ENCODE assay signal across 9 cellular contexts in the genomic region with DNA sequence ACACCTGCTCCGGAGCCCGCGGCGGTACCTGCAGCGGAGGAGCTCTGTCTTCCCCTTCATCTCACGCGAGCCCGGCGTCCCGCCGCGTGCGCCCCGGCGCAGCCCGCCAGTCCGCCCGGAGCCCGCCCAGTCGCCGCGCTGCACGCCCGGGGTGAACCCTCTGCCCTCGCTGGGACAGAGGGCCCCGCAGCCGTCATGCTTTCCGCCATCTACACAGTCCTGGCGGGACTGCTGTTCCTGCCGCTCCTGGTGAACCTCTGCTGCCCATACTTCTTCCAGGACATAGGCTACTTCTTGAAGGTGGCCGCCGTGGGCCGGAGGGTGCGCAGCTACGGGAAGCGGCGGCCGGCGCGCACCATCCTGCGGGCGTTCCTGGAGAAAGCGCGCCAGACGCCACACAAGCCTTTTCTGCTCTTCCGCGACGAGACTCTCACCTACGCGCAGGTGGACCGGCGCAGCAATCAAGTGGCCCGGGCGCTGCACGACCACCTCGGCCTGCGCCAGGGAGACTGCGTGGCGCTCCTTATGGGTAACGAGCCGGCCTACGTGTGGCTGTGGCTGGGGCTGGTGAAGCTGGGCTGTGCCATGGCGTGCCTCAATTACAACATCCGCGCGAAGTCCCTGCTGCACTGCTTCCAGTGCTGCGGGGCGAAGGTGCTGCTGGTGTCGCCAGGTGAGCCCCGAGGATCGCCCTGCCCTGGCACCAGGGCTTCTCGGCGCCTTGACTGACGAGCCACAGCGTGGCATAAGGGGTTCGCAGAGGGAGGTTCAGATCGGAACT. TPM values are rescaled to one million over a fixed set of nuclear protein-coding genes. Genes with fewer than 3 reads are reported as not detected.
DNase-seq lines count a peak whose midpoint lies in the region; ATAC-seq, FAIRE-seq and TF ChIP-seq lines count a peak whose summit lies in the region.
"Had no signal": no experiment of that assay in that cellular context is flagged by ENCODE, and none has a peak within 500 bp of the region (broad histone marks: within the 10 kb centered on the region; RNA-seq: fewer than 3 reads in every experiment).

No MANE protein-coding gene starts in this region.

- TF ChIP-seq CTCF in CD14-positive monocyte (IDR thresholded peaks at IDR 0.05): peak; percentile 11
- TF ChIP-seq CTCF in choroid plexus epithelial cell (conservative IDR thresholded peaks at IDR 0.05; ENCODE audit: low read depth, low read length): no peak
- no peak for TF ChIP-seq CTCF in right lobe of liver (IDR thresholded peaks at IDR 0.05)

- H3K9me3 Mint-ChIP-seq in CD14-positive monocyte: peaks cover 0 to 3% (median 1%) of the 10 kb centered on the region in 7 donors
- H3K9me3 Mint-ChIP-seq in T-helper 2 cell treated with Interferon-gamma antibody and Interleukin-4, amounts not matched to agents 5 μg/mL and 100 μg/mL, for 36 hours: no peaks in the 10 kb centered on the region

- H3K4me1 ChIP-seq in right lobe of liver: peaks cover 0 to 26% (median 11%) of the 10 kb centered on the region in 4 donors

- H3K36me3 ChIP-seq in right lobe of liver: no peaks in the 10 kb centered on the region

- H3K4me3 ChIP-seq in choroid plexus epithelial cell (ENCODE audit: low read depth, low read length) (peak overlapping the region; percentile 51), right lobe of liver (peak overlapping the region; percentile 70 to 84 (median 77))

- H3K27ac ChIP-seq in right lobe of liver: peak overlapping the region; percentile 81 to 93 (median 91)

- peak; percentile 64 for TF ChIP-seq POLR2A in right lobe of liver (IDR thresholded peaks at IDR 0.05)

- H3K27ac Mint-ChIP-seq in CD14-positive monocyte: peak overlapping the region in 2 of 7 donors; percentile 26 to 36
- H3K27ac Mint-ChIP-seq in T-helper 2 cell treated with Interferon-gamma antibody and Interleukin-4, amounts not matched to agents 5 μg/mL and 100 μg/mL, for 36 hours: peak overlapping the region; percentile 89

- no peak for DNase-seq in CD14-positive monocyte (ENCODE audit: low spot score)
- peak; percentile 30 for DNase-seq in HTR-8/SVneo (ENCODE audit: insufficient read length, low spot score)
- DNase-seq in T-helper 2 cell treated with Interferon-gamma antibody and Interleukin-4, amounts not matched to agents 5 μg/mL and 100 μg/mL, for 36 hours (ENCODE audit: low spot score): peak; percentile 52
- DNase-seq in choroid plexus epithelial cell (ENCODE audit: low read depth): peak; percentile 17
- peak in 2 of 3 donors; percentile 43 to 62 for DNase-seq in right lobe of liver
- peak; percentile 15 for DNase-seq in stimulated activated CD8-positive, alpha-beta memory T cell treated with anti-CD3 and anti-CD28 coated beads, Interleukin-4, amount 100 ng/mL, for 24 hours (ENCODE audit: low read depth)

- H3K4me1 Mint-ChIP-seq in CD14-positive monocyte: peaks cover 20% of the 10 kb centered on the region
- peaks cover 43% of the 10 kb centered on the region for H3K4me1 Mint-ChIP-seq in T-helper 2 cell treated with Interferon-gamma antibody and Interleukin-4, amounts not matched to agents 5 μg/mL and 100 μg/mL, for 36 hours (ENCODE audit: low read depth)

- peaks cover 21 to 32% (median 29%) of the 10 kb centered on the region in 3 donors for H3K27me3 Mint-ChIP-seq in CD14-positive monocyte (ENCODE audit: low read depth in 3 of 3)
- no peaks in the 10 kb centered on the region for H3K27me3 Mint-ChIP-seq in T-helper 2 cell treated with Interferon-gamma antibody and Interleukin-4, amounts not matched to agents 5 μg/mL and 100 μg/mL, for 36 hours (ENCODE audit: low read depth)

- ATAC-seq in GM19397 (IDR thresholded peaks at IDR 0.05; ENCODE audit: unreplicated experiment) (peak; percentile 51), right lobe of liver (peak; percentile 18 to 41 (median 19)), GM19467 (IDR thresholded peaks at IDR 0.05; ENCODE audit: unreplicated experiment) (no peak)

- 0% methylated on average over 5 of the region's 77 CpGs for WGBS in right lobe of liver (ENCODE audit: insufficient coverage, low coverage, low lambda C conversion rate, missing lambda C conversion rate)

- no peaks in the 10 kb centered on the region for H3K9me3 ChIP-seq in right lobe of liver

- H3K27me3 ChIP-seq in right lobe of liver: no peaks in the 10 kb centered on the region

- no peak for FAIRE-seq in HTR-8/SVneo (lab: Jason Lieb, UNC)

- H3K36me3 Mint-ChIP-seq in CD14-positive monocyte: no peaks in the 10 kb centered on the region
- peaks cover 14% of the 10 kb centered on the region for H3K36me3 Mint-ChIP-seq in T-helper 2 cell treated with Interferon-gamma antibody and Interleukin-4, amounts not matched to agents 5 μg/mL and 100 μg/mL, for 36 hours (ENCODE audit: low read depth)

- H3K4me3 Mint-ChIP-seq in CD14-positive monocyte: peak overlapping the region; percentile 91 to 97
- peak overlapping the region; percentile 96 for H3K4me3 Mint-ChIP-seq in T-helper 2 cell treated with Interferon-gamma antibody and Interleukin-4, amounts not matched to agents 5 μg/mL and 100 μg/mL, for 36 hours

- intact Hi-C loops in CD14-positive monocyte (cut with micrococcal nuclease): loop anchor here in 1 of 2 donors (10.0 kb wide), 1 partner anchor 122 kb away; no protein-coding TSS in a partner anchor
- intact Hi-C loops in right lobe of liver (cut with DNase I): loop anchor here in 1 of 2 donors (10.0 kb wide), 1 partner anchor 72 kb away; no protein-coding TSS in a partner anchor

RNA-seq across cellular contexts. Expression of gene SLC27A2, which starts 0.4 kb away (rescaled TPM):
- polyA plus RNA-seq in CD14-positive monocyte: under 1 TPM in 1 of 2 donors, not detected in 1; 0.13 TPM
- total RNA-seq in right lobe of liver: 100 to 1,000 TPM in 5 of 6 experiments, 10 to 100 TPM in 1; 76.8 to 366 (median 172) TPM
- total RNA-seq: LHCN-M2 had no signal
